Comparison of ENCODE assay signal across 1 cellular context in the genomic region with DNA sequence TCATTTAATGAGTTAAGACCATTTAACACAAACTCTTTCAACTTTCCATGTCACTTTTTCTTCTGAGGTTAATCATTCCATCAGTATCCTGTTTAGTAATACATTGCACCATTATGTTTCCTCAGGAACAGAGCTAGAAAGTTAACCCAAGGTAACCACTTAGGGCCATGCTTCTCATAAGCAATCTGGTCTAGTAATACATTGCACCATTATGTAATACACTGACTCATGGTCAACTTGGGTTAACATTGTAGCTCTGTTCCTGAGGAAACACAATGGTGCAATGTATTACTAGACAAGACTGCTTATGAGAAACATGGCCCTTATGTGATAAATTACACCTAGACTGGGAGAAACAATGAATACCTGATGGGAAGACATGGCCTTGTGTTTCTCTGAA.
TF ChIP-seq lines count a peak whose summit lies in the region.

No MANE protein-coding gene starts in this region.

TF ChIP-seq in HepG2, 621 proteins besides CTCF, POLR2A, EP300 and RAD21:
- no peak for TF ChIP-seq SUZ12 (IDR thresholded peaks at IDR 0.05; ENCODE audit: low read depth, low read length)
- TF ChIP-seq CREB1 (IDR thresholded peaks at IDR 0.05): no peak
- peak; percentile 23; the same call in 1 of the 2 replicates for TF ChIP-seq CREB1 (CRISPR knock-in tag; IDR thresholded peaks at IDR 0.05)
- TF ChIP-seq FOSL2 (CRISPR knock-in tag; IDR thresholded peaks at IDR 0.05): peak; percentile 59
- TF ChIP-seq SSRP1 (CRISPR knock-in tag; IDR thresholded peaks at IDR 0.05): 0 out of 2 replicates have a peak, but pooled peaks have one; percentile 24
- no peak for TF ChIP-seq ZNF761 (CRISPR knock-in tag; conservative IDR thresholded peaks at IDR 0.05)
- TF ChIP-seq, protein P1, sequence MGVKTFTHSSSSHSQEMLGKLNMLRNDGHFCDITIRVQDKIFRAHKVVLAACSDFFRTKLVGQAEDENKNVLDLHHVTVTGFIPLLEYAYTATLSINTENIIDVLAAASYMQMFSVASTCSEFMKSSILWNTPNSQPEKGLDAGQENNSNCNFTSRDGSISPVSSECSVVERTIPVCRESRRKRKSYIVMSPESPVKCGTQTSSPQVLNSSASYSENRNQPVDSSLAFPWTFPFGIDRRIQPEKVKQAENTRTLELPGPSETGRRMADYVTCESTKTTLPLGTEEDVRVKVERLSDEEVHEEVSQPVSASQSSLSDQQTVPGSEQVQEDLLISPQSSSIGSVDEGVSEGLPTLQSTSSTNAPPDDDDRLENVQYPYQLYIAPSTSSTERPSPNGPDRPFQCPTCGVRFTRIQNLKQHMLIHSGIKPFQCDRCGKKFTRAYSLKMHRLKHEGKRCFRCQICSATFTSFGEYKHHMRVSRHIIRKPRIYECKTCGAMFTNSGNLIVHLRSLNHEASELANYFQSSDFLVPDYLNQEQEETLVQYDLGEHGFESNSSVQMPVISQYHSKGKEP (CRISPR knock-in tag; IDR thresholded peaks at IDR 0.05): no peak
- TF ChIP-seq ZNF644 (CRISPR knock-in tag; IDR thresholded peaks at IDR 0.05; ENCODE audit: low read depth): peak; percentile 58; the same call in 1 of the 2 replicates
TF ChIP-seq in HepG2: peak in this region for 4.
